Comparison of ENCODE assay signal across 8 cellular contexts in the genomic region with DNA sequence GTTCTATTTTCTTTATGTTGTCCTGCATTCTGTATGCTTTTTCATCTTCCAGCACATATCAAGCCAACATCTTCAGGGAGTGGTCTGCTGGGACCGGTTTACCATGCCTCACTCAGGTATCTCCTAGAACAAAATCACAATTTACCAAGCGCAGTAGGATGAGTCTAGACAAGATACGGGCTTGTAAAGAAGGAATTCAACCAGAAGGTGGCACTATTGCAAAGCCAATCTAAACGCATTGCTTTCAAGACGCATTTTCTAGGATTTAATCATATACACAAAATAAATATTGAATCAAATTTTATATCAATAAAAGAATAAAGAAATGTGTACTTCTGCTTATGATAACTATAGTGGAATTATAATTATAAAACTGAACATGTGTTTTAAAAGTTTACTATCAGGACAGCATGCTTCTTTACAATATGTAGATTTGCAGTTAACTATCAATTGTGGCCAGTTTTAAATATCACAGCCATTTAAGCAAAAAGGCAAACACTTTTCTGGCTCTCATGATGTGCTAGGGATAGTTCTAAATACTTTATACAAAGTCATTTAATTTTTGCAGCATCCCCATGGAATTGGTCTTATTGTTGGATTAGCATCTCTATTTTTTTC. TPM values are rescaled to one million over a fixed set of nuclear protein-coding genes. Genes with fewer than 3 reads are reported as not detected.
A peak's percentile ranks its signal among the peaks of the same experiment; 100 is the strongest.
DNase-seq lines count a peak whose midpoint lies in the region; FAIRE-seq and TF ChIP-seq lines count a peak whose summit lies in the region.

No MANE protein-coding gene starts in this region.

- no peaks in the 10 kb centered on the region for H3K23me2 ChIP-seq in H1 (ENCODE audit: low read depth, low read length)

- H3K56ac ChIP-seq in H1 (replicated peaks; ENCODE audit: insufficient read length, low read depth, low read length) (no peak overlapping the region), mesendoderm (ENCODE audit: low read length) (no peak overlapping the region)

- in situ Hi-C loops in G401 (cut with HindIII; ENCODE audit: low sequenced_read_pairs) = no loop called here
- in situ Hi-C loops in HAP-1 (cut with MboI; ENCODE audit: low sequenced_read_pairs) = no loop called here
- in situ Hi-C loops in SK-MEL-5 (cut with HindIII; ENCODE audit: low pct_unique_long_range_greater_than_20kb, low sequenced_read_pairs) = loop anchor here (10.0 kb wide), 1 partner anchor 274 kb away; no protein-coding TSS in a partner anchor

- 13% methylated on average over 5 of the region's 5 CpGs; no CpG with 5 or more reads in 1 of the 2 experiments for WGBS in H1 (ENCODE audit: extremely low coverage in 1 of 2, insufficient coverage in 1 of 2, insufficient read length in 1 of 2, insufficient replicate concordance in 2 of 2, low coverage in 1 of 2, low lambda C conversion rate in 2 of 2, missing lambda C conversion rate in 1 of 2), 2 experiments
- WGBS in mesendoderm (ENCODE audit: extremely low coverage, insufficient coverage, low lambda C conversion rate) = no CpG with 5 or more reads among the region's 5 CpGs

- H2BK12ac ChIP-seq in H1 (ENCODE audit: low read depth, low read length) = no peak overlapping the region

- CTCF ChIA-PET in H1 (lab: Charles Lee; ENCODE audit: partially characterized antibody) = interaction anchor here (0.6 to 3.7 kb wide), 27 partner anchors 9 to 1180 kb away, joined by 3 to 36 read pairs (median 7); a partner anchor contains a TSS

- H3K4me2 ChIP-seq in H1 (ENCODE audit: insufficient read depth in 1 of 2, low read depth in 2 of 2, low read length in 2 of 2) (no peak overlapping the region), mesendoderm (ENCODE audit: low read length) (no peak overlapping the region)

- no peaks in the 10 kb centered on the region for H3K79me2 ChIP-seq in H1 (ENCODE audit: control insufficient read depth in 1 of 2, insufficient read depth in 2 of 2, low read length in 2 of 2)
- no peaks in the 10 kb centered on the region for H3K79me2 ChIP-seq in mesendoderm (ENCODE audit: control insufficient read depth, insufficient read depth, low read length)

- H3K36me3 ChIP-seq in HAP-1 (replicated peaks) (no peaks in the 10 kb centered on the region), H1 (ENCODE audit: control insufficient read depth in 2 of 4, insufficient read depth in 4 of 4, low read length in 3 of 4) (no peaks in the 10 kb centered on the region), mesendoderm (ENCODE audit: control insufficient read depth, insufficient read depth, low read length) (no peaks in the 10 kb centered on the region)

- TF ChIP-seq CTCF in H1 (IDR thresholded peaks at IDR 0.05; ENCODE audit: control extremely low read depth in 1 of 3, insufficient read depth in 1 of 3, low read depth in 1 of 3, low read length in 3 of 3) = peak in 2 of 3 experiments; percentile 60 to 74; a peak in 3 of 4 replicates

- DNase-seq in A172 (ENCODE audit: low spot score) (peak; percentile 62), G401 (ENCODE audit: low spot score) (peak; percentile 82), HAP-1 (ENCODE audit: low spot score in 2 of 2) (peak; percentile 52), NAMALWA (ENCODE audit: low spot score) (peak; percentile 85), SK-MEL-5 (ENCODE audit: low read depth, low spot score) (peak; percentile 74), H1 (ENCODE audit: low read depth in 1 of 2, low spot score in 2 of 2) (no peak), mesendoderm (peak; percentile 65), cerebellar nuclear complex (lab: John Stamatoyannopoulos, UW) (no peak)

- POLR2A ChIA-PET in H1 (lab: Charles Lee; ENCODE audit: partially characterized antibody) = interaction anchor here (1.1 to 1.6 kb wide), 2 partner anchors 11 to 13 kb away, joined by 3 to 4 read pairs; no protein-coding TSS in a partner anchor

- H3K4me1 ChIP-seq in HAP-1 (no peaks in the 10 kb centered on the region), H1 (replicated peaks in 1 of 4; ENCODE audit: control insufficient read depth in 3 of 4, insufficient read depth in 4 of 4, low read length in 3 of 4) (no peaks in the 10 kb centered on the region), mesendoderm (ENCODE audit: control insufficient read depth, low read depth, low read length) (no peaks in the 10 kb centered on the region)

- no peak for TF ChIP-seq EP300 in H1 (IDR thresholded peaks at IDR 0.05; ENCODE audit: borderline replicate concordance in 1 of 2, low read depth in 2 of 2, low read length in 2 of 2)

- H2BK5ac ChIP-seq in H1 (ENCODE audit: low read depth, low read length) = no peak overlapping the region
- no peak overlapping the region for H2BK5ac ChIP-seq in mesendoderm (ENCODE audit: low read length)

- no peak overlapping the region for H2AK5ac ChIP-seq in H1 (ENCODE audit: low read depth, low read length)
- H2AK5ac ChIP-seq in mesendoderm (ENCODE audit: low read length) = no peak overlapping the region

- H3K23ac ChIP-seq in H1 (ENCODE audit: insufficient read length) (no peak overlapping the region), mesendoderm (ENCODE audit: low read length) (no peak overlapping the region)

- no peak overlapping the region for H4K91ac ChIP-seq in H1 (replicated peaks; ENCODE audit: insufficient read length, low read length)

- TF ChIP-seq RAD21 in H1 (IDR thresholded peaks at IDR 0.05 in 1 of 2, conservative IDR thresholded peaks at IDR 0.05 in 1 of 2; ENCODE audit: low read depth in 2 of 2, low read length in 2 of 2) = peak; percentile 80 to 84

- H2BK15ac ChIP-seq in H1 (ENCODE audit: low read length) (no peak overlapping the region), mesendoderm (replicated peaks; ENCODE audit: low read depth) (no peak overlapping the region)

- H3K4me3 ChIP-seq in HAP-1 (no peak overlapping the region), H1 (ENCODE audit: extremely low read depth in 1 of 4, insufficient read depth in 2 of 4, low read depth in 3 of 4, low read length in 4 of 4) (no peak overlapping the region), mesendoderm (ENCODE audit: low read length) (no peak overlapping the region)

- H3K27ac ChIP-seq in H1 (ENCODE audit: low read depth, low read length) (no peak overlapping the region), mesendoderm (ENCODE audit: low read depth, low read length) (no peak overlapping the region)

- H4K20me1 ChIP-seq in H1 (replicated peaks in 1 of 2; ENCODE audit: control insufficient read depth in 1 of 2, insufficient read depth in 2 of 2, low read length in 2 of 2) = no peaks in the 10 kb centered on the region

- no peak overlapping the region for H2AFZ ChIP-seq in H1 (ENCODE audit: low read length)

- H3K18ac ChIP-seq in H1 (ENCODE audit: extremely low read depth, low read length) = no peak overlapping the region
- H3K18ac ChIP-seq in mesendoderm (ENCODE audit: low read length) = no peak overlapping the region

- H3K4ac ChIP-seq in H1 (replicated peaks; ENCODE audit: insufficient read length, low read depth, low read length) = no peak overlapping the region
- H3K4ac ChIP-seq in mesendoderm (ENCODE audit: low read depth, low read length) = no peak overlapping the region

- H2BK20ac ChIP-seq in H1 (ENCODE audit: low read length) = no peak overlapping the region

- H3K9me3 ChIP-seq in HAP-1 = no peaks in the 10 kb centered on the region
- H3K9me3 ChIP-seq in H1 (ENCODE audit: insufficient read depth in 2 of 2, low read depth in 1 of 2, low read length in 1 of 2) = no peaks in the 10 kb centered on the region

- no peak for TF ChIP-seq POLR2A in H1 (IDR thresholded peaks at IDR 0.05; ENCODE audit: control extremely low read depth in 1 of 2, low read depth in 2 of 2, low read length in 2 of 2)

- FAIRE-seq in H1 (lab: Jason Lieb, UNC) = peak; percentile 88

- H3K9ac ChIP-seq in H1 (replicated peaks in 1 of 4; ENCODE audit: extremely low read depth in 1 of 4, low read depth in 3 of 4, low read length in 3 of 4) (no peak overlapping the region), mesendoderm (ENCODE audit: low read length) (no peak overlapping the region)

- H4K8ac ChIP-seq in H1 (ENCODE audit: extremely low read depth, insufficient read depth, low read length) (no peak overlapping the region), mesendoderm (ENCODE audit: low read depth, low read length) (no peak overlapping the region)

- no peak overlapping the region for H3K14ac ChIP-seq in H1 (ENCODE audit: insufficient read length)

- H4K5ac ChIP-seq in H1 (ENCODE audit: insufficient read length, low read depth, low read length) (no peak overlapping the region), mesendoderm (ENCODE audit: low read length) (no peak overlapping the region)

- no peaks in the 10 kb centered on the region for H3K79me1 ChIP-seq in H1 (ENCODE audit: low read depth, low read length)
- H3K79me1 ChIP-seq in mesendoderm (ENCODE audit: low read length) = no peaks in the 10 kb centered on the region

- H3K27me3 ChIP-seq in HAP-1 (ENCODE audit: low read depth) (peaks cover 17% of the 10 kb centered on the region), H1 (replicated peaks in 1 of 4; ENCODE audit: control insufficient read depth in 3 of 4, extremely low read depth in 1 of 4, insufficient read depth in 3 of 4, low read length in 3 of 4) (no peaks in the 10 kb centered on the region; a peak in 1 of 7 replicates), mesendoderm (ENCODE audit: insufficient read depth, low read length, poor library complexity) (no peaks in the 10 kb centered on the region)

- H2BK120ac ChIP-seq in H1 (replicated peaks; ENCODE audit: low read depth, low read length) (no peak overlapping the region), mesendoderm (ENCODE audit: low read depth, low read length) (no peak overlapping the region)

TF ChIP-seq in H1, 55 proteins besides CTCF, POLR2A, EP300 and RAD21:
- no peak for TF ChIP-seq RXRA (IDR thresholded peaks at IDR 0.05; ENCODE audit: insufficient read depth, low read depth, low read length)

RNA-seq across cellular contexts. Expression of a gene that starts 16.1 kb away (rescaled TPM):
- 48.4 and 86.1 TPM in 2 replicates for total RNA-seq in A172 (2014; rRNA removed; shearing (Covaris generic))
- 62.4 and 64.0 TPM in 2 replicates for total RNA-seq in G401 (2014; rRNA removed; shearing (Covaris generic))
- total RNA-seq in SK-MEL-5 (2014; rRNA removed; shearing (Covaris generic)) = 48.7 and 53.0 TPM in 2 replicates
- polyA plus RNA-seq in SK-MEL-5 (2015; cell fraction: cytosol; rRNA removed) = 34.3 and 41.1 TPM in 2 replicates
- polyA plus RNA-seq in SK-MEL-5 (2015; cell fraction: nucleus; rRNA removed) = 224 and 231 TPM in 2 replicates
- 80.4 and 85.7 TPM in 2 replicates for total RNA-seq in H1 (2021; fragmentation: NEBNext Ultra II Directional; extraction: Animal tissue kit (Norgen Biotek cat#: 25700))
- 10.7 and 15.9 TPM in 2 replicates for polyA plus RNA-seq in H1 (2011; rRNA removed)
- 26.0 TPM for polyA plus RNA-seq in H1 (2011; cell fraction: cytosol; rRNA removed)
- polyA plus RNA-seq in H1 (2011; cell fraction: nucleus; rRNA removed) = 20.4 TPM
- 28.4 to 63.1 TPM (median 40.4 TPM) in 4 replicates for polyA plus RNA-seq in H1 (2012, experiment 1 of 2)
- 2.9 TPM for polyA plus RNA-seq in H1 (2012, experiment 2 of 2)
- polyA plus RNA-seq in H1 (2013, experiment 1 of 2) = 60.1 TPM
- polyA plus RNA-seq in H1 (2013, experiment 2 of 2) = 54.8 TPM
- 60.4 and 76.8 TPM in 2 replicates for polyA minus RNA-seq in H1 (2011; rRNA and poly(A)+ RNA removed)
- polyA minus RNA-seq in H1 (2011; cell fraction: cytosol; rRNA and poly(A)+ RNA removed) = 36.3 TPM
- polyA minus RNA-seq in H1 (2011; cell fraction: nucleus; rRNA and poly(A)+ RNA removed) = 98.6 TPM
- 50.0 TPM for polyA plus RNA-seq in mesendoderm (2013, experiment 1 of 2)
- polyA plus RNA-seq in mesendoderm (2013, experiment 2 of 2) = 51.3 TPM

Comparison
In these comparisons a context has a peak if more than half of its experiments do, and no peak if none do; other contexts are left out.
1. DNase-seq: peak in A172 (single experiment), G401 (single experiment), HAP-1 (2 of 2), NAMALWA (single experiment), SK-MEL-5 (single experiment) and mesendoderm (single experiment); none in H1 (0 of 2) and cerebellar nuclear complex (0 of 2).